9 cellular contexts compared by ENCODE assay signal in the genomic region with DNA sequence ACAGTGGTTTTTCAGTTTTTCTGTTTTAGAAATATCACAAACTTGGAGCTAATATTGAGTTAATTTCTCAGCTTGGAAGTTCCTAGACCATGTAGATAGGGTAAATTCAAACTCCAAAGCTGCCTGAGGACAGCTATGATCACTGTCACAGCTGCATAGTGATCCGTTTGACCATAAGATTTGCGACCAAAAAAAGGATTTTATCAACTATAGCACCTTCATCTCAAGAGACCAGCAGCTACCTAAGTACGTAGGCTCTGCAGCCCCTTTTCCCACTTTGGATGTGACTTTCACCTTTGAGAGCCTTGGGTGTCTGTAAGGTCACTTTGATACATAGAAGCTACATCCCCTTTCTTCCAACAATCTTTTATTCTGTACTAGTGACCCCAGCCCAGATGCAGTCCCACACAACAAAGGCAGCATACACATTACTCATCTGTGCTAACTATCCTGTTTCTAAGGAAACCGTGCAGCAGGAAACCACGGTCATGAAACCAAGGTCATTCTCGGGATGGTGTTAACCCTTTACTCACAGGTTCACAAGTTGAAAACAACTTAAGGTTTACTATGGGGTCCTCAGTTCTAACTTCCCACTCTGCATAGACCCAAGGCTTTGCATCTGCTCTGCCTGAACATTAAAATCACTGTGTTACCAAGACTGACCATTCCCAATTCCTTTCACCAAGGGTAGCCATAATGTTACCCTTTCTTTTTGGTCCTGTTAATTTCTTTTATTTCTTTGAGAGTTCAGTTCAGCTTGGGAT.
DNase-seq lines count a peak whose midpoint lies in the region; ATAC-seq lines count a peak whose summit lies in the region.
"Had no signal": no experiment of that assay in that cellular context is flagged by ENCODE, and none has a peak within 500 bp of the region (broad histone marks: within the 10 kb centered on the region; RNA-seq: fewer than 3 reads in every experiment).

No MANE protein-coding gene starts in this region.

- POLR2A ChIA-PET in activated CD4-positive, alpha-beta memory T cell treated with anti-CD3 and anti-CD28 coated beads for 36 hours (lab: Charles Lee): interaction anchor here (0.7 kb wide), 1 partner anchor 14 kb away, joined by 3 read pairs; no protein-coding TSS in a partner anchor

- no peaks in the 10 kb centered on the region for H3K27me3 Mint-ChIP-seq in activated CD4-positive, alpha-beta memory T cell treated with anti-CD3 and anti-CD28 coated beads for 36 hours
- peaks cover 0 to 2% (median 0%) of the 10 kb centered on the region in 3 donors for H3K27me3 Mint-ChIP-seq in immature natural killer cell (ENCODE audit: low read depth in 3 of 3)

- in situ Hi-C loops in HAP-1 (cut with MboI; ENCODE audit: low sequenced_read_pairs): no loop called here

- H3K27ac Mint-ChIP-seq in activated CD4-positive, alpha-beta memory T cell treated with anti-CD3 and anti-CD28 coated beads for 36 hours: no peak overlapping the region
- no peak overlapping the region for H3K27ac Mint-ChIP-seq in immature natural killer cell

- H3K36me3 ChIP-seq in HAP-1 (replicated peaks): peaks cover 16% of the 10 kb centered on the region

- DNase-seq in AG20443 (ENCODE audit: low spot score) (peak; percentile 52), HAP-1 (ENCODE audit: low spot score in 2 of 2) (peak; percentile 29 to 43), iPS-NIHi11 (ENCODE audit: low spot score) (peak; percentile 37), immature natural killer cell (no peak), amygdala (lab: John Stamatoyannopoulos, UW) (no peak), NCI-H2196 treated with DMSO at 0.1 percent for 48 hours (lab: John Stamatoyannopoulos, UW; ENCODE audit: unreplicated experiment) (no peak)
- peak; percentile 22 for DNase-seq in activated CD4-positive, alpha-beta memory T cell treated with anti-CD3 and anti-CD28 coated beads for 36 hours
- DNase-seq: KG1 had no signal

- H3K4me3 Mint-ChIP-seq in activated CD4-positive, alpha-beta memory T cell treated with anti-CD3 and anti-CD28 coated beads for 36 hours: no peak overlapping the region
- H3K4me3 Mint-ChIP-seq in immature natural killer cell: no peak overlapping the region

- no peaks in the 10 kb centered on the region for H3K9me3 ChIP-seq in HAP-1

- H3K36me3 Mint-ChIP-seq in activated CD4-positive, alpha-beta memory T cell treated with anti-CD3 and anti-CD28 coated beads for 36 hours: no peaks in the 10 kb centered on the region
- no peaks in the 10 kb centered on the region for H3K36me3 Mint-ChIP-seq in immature natural killer cell

- intact Hi-C loops in activated CD4-positive, alpha-beta memory T cell treated with anti-CD3 and anti-CD28 coated beads for 36 hours (cut with micrococcal nuclease): no loop called here

- no peak for ATAC-seq in GM21619 (IDR thresholded peaks at IDR 0.05; ENCODE audit: unreplicated experiment)

- H3K4me1 Mint-ChIP-seq in activated CD4-positive, alpha-beta memory T cell treated with anti-CD3 and anti-CD28 coated beads for 36 hours (ENCODE audit: low read depth): peaks cover 12% of the 10 kb centered on the region
- peaks cover 4 to 7% of the 10 kb centered on the region in 2 donors for H3K4me1 Mint-ChIP-seq in immature natural killer cell

- CTCF ChIA-PET in activated CD4-positive, alpha-beta memory T cell treated with anti-CD3 and anti-CD28 coated beads for 36 hours (lab: Charles Lee): no interaction called here

- H3K4me3 ChIP-seq in HAP-1: no peak overlapping the region

- no peaks in the 10 kb centered on the region for H3K27me3 ChIP-seq in HAP-1 (ENCODE audit: low read depth)

- H3K4me1 ChIP-seq in HAP-1: peaks cover 13% of the 10 kb centered on the region; the same call in 1 of the 2 replicates

- H3K9me3 Mint-ChIP-seq in activated CD4-positive, alpha-beta memory T cell treated with anti-CD3 and anti-CD28 coated beads for 36 hours: no peaks in the 10 kb centered on the region
- H3K9me3 Mint-ChIP-seq in immature natural killer cell: no peaks in the 10 kb centered on the region

Comparison
In these comparisons a context has a peak if more than half of its experiments do, and no peak if none do; other contexts are left out.
1. DNase-seq: peak in AG20443 (single experiment), HAP-1 (2 of 2), activated CD4-positive, alpha-beta memory T cell treated with anti-CD3 and anti-CD28 coated beads for 36 hours (single experiment) and iPS-NIHi11 (single experiment); none in immature natural killer cell (0 of 3), amygdala (0 of 56) and NCI-H2196 treated with DMSO at 0.1 percent for 48 hours (single experiment).